19 cellular contexts compared by ENCODE assay signal in the genomic region with DNA sequence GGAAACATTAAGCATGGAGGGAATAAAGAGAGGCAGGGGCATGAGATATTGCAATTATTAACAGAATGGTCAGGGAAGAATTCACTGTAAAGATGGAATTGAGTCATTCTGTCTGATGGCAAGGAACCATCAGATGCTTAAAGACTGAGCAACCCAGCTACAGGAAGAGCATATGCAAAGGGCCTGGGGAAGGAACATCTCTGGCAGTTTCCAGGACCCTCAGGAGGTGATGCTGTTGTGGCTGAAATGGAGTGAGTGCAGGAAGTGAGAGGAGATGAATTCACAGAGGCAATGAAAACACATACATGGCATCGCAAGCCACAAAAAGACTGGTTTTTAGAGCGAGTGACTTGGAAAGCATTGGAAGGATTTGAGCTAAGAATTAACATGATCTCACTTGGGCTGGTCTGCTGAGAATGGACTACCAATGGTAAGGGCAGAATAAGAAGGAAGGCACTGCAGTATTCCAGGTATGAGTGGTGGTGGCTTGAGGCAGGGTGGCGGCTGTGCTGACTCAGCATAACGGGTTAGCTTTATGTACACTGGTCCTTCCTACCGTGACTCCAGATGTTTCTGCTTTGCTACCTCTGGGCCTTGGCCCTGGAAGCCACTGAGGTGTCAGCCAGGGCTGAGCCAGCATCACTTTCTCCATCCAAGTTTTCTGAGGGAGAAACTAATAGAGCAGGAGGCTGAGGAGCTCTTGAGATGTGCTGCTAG. TPM values are rescaled to one million over a fixed set of nuclear protein-coding genes. Genes with fewer than 3 reads are reported as not detected.
DNase-seq lines count a peak whose midpoint lies in the region; ATAC-seq, FAIRE-seq and TF ChIP-seq lines count a peak whose summit lies in the region.
"Had no signal": no experiment of that assay in that cellular context is flagged by ENCODE, and none has a peak within 500 bp of the region (broad histone marks: within the 10 kb centered on the region; RNA-seq: fewer than 3 reads in every experiment).

No MANE protein-coding gene starts in this region.

- peak overlapping the region; percentile 21 for H3K4me3 Mint-ChIP-seq in endothelial cell (ENCODE audit: unreplicated experiment)
- H3K4me3 Mint-ChIP-seq in activated T-cell treated with anti-CD3 and anti-CD28 coated beads, Interleukin-2, amount 50 U/mL, for 24 hours = no peak overlapping the region
- H3K4me3 Mint-ChIP-seq: CD14-positive monocyte; CD8-positive, alpha-beta T cell had no signal

- CTCF ChIA-PET in A549 (lab: Yijun Ruan, JAX) = interaction anchor here (1.2 kb wide), 1 partner anchor 85 kb away, joined by 3 read pairs; no protein-coding TSS in a partner anchor
- CTCF ChIA-PET in IMR-90 (lab: Yijun Ruan, JAX) = no interaction called here

- H2AFZ ChIP-seq in IMR-90 (replicated peaks; ENCODE audit: low read length, poor library complexity) = no peak overlapping the region

- no peak overlapping the region for H3K14ac ChIP-seq in IMR-90 (replicated peaks; ENCODE audit: low read depth, low read length)

- WGBS in A549 (ENCODE audit: missing lambda C conversion rate) = 87% methylated on average over 5 of the region's 5 CpGs
- 100% methylated on average over 1 of the region's 5 CpGs; no CpG with 5 or more reads in 1 of the 2 experiments for WGBS in IMR-90 (ENCODE audit: extremely low coverage in 2 of 2, insufficient read length in 1 of 2), 2 experiments

- H4K8ac ChIP-seq in IMR-90 (ENCODE audit: low read depth in 2 of 2, low read length in 2 of 2) = no peak overlapping the region

- in situ Hi-C loops in IMR-90 (cut with MboI; ENCODE audit: low sequenced_read_pairs) = no loop called here

- H3K4me3 ChIP-seq in A549 (no peak overlapping the region), IMR-90 (ENCODE audit: insufficient read depth, low read depth, low read length) (no peak overlapping the region)

- no peak for TF ChIP-seq RAD21 in A549 (conservative IDR thresholded peaks at IDR 0.05 in 1 of 2, IDR thresholded peaks at IDR 0.05 in 1 of 2)
- TF ChIP-seq RAD21 in IMR-90 (IDR thresholded peaks at IDR 0.05; ENCODE audit: low read length) = no peak

- H2BK15ac ChIP-seq in IMR-90 (ENCODE audit: low read depth, low read length) = no peak overlapping the region

- no peak overlapping the region for H3K4ac ChIP-seq in IMR-90 (ENCODE audit: low read depth, low read length)

- intact Hi-C loops in IMR-90 (cut with micrococcal nuclease) = no loop called here

- H3K36me3 ChIP-seq in IMR-90 (ENCODE audit: control insufficient read depth, insufficient read depth, low read length) = peaks cover 47% of the 10 kb centered on the region

- H3K18ac ChIP-seq in IMR-90 (ENCODE audit: low read depth, low read length) = no peak overlapping the region

- no peaks in the 10 kb centered on the region for H3K27me3 ChIP-seq in IMR-90 (ENCODE audit: control insufficient read depth, insufficient read depth, low read length)

- no peaks in the 10 kb centered on the region for H3K9me3 Mint-ChIP-seq in endothelial cell (ENCODE audit: unreplicated experiment)
- H3K9me3 Mint-ChIP-seq in activated T-cell treated with anti-CD3 and anti-CD28 coated beads, Interleukin-2, amount 50 U/mL, for 24 hours = no peaks in the 10 kb centered on the region
- H3K9me3 Mint-ChIP-seq: CD8-positive, alpha-beta T cell had no signal

- POLR2A ChIA-PET in A549 (lab: Yijun Ruan, JAX) (no interaction called here), IMR-90 (lab: Charles Lee; ENCODE audit: unreplicated experiment) (interaction anchor here (0.5 kb wide), 1 partner anchor 48 kb away, joined by 5 read pairs; no protein-coding TSS in a partner anchor)

- H3K79me1 ChIP-seq in IMR-90 (ENCODE audit: low read depth in 1 of 2, low read length in 2 of 2) = peaks cover 18 to 60% of the 10 kb centered on the region in 2 experiments; a peak in 3 of 4 replicates

- H3K9ac ChIP-seq in IMR-90 (ENCODE audit: low read depth, low read length) = no peak overlapping the region

- no peak overlapping the region for H2AK9ac ChIP-seq in IMR-90 (replicated peaks; ENCODE audit: low read depth, low read length, poor library complexity)

- no TSS peak for BruUV-seq in IMR-90 (replicated peaks; lab: Mats Ljungman, UMichigan)

- H3K9me3 ChIP-seq in A549 (no peaks in the 10 kb centered on the region), IMR-90 (ENCODE audit: control insufficient read depth, insufficient read depth, low read length) (no peaks in the 10 kb centered on the region)

- H3K23ac ChIP-seq in IMR-90 (ENCODE audit: low read depth, low read length) = no peak overlapping the region

- peaks cover 2% of the 10 kb centered on the region for H3K27me3 Mint-ChIP-seq in endothelial cell (ENCODE audit: unreplicated experiment)
- no peaks in the 10 kb centered on the region for H3K27me3 Mint-ChIP-seq in activated T-cell treated with anti-CD3 and anti-CD28 coated beads, Interleukin-2, amount 50 U/mL, for 24 hours

- H2BK5ac ChIP-seq in IMR-90 (ENCODE audit: low read depth, low read length, poor library complexity, severe bottlenecking) = no peak overlapping the region

- DNase-seq in A549 (ENCODE audit: low read depth in 1 of 2, low spot score in 1 of 2) (no peak), IMR-90 (no peak), endothelial cell (ENCODE audit: low spot score) (no peak), omental fat pad (ENCODE audit: low spot score) (no peak), A172 (ENCODE audit: low spot score) (no peak)
- DNase-seq in activated T-cell treated with anti-CD3 and anti-CD28 coated beads, Interleukin-2, amount 50 U/mL, for 24 hours = no peak
- DNase-seq: CD8-positive, alpha-beta T cell; COR-L47; DMS153; DMS79 treated with DMSO at 0.1 percent for 48 hours; EL; Karpas-422 had no signal

- H2BK20ac ChIP-seq in IMR-90 (ENCODE audit: low read depth, low read length) = no peak overlapping the region

- no peak for TF ChIP-seq CTCF in A549 (IDR thresholded peaks at IDR 0.05)
- TF ChIP-seq CTCF in IMR-90 (conservative IDR thresholded peaks at IDR 0.05; ENCODE audit: low read depth, low read length) = no peak
- TF ChIP-seq CTCF in endothelial cell (IDR thresholded peaks at IDR 0.05; ENCODE audit: unreplicated experiment) = no peak
- no peak for TF ChIP-seq CTCF in omental fat pad (IDR thresholded peaks at IDR 0.05)

- dilution Hi-C loops in IMR-90 (cut with HindIII; ENCODE audit: low sequenced_read_pairs, unreplicated experiment) = no loop called here

- no peak for TF ChIP-seq EP300 in A549 (IDR thresholded peaks at IDR 0.05)

- FAIRE-seq in A549 (lab: Jason Lieb, UNC) = no peak
- FAIRE-seq: A204.1, D721Med, G401.6, GM12892, GM19239 had no signal

- H3K27ac Mint-ChIP-seq in endothelial cell (ENCODE audit: unreplicated experiment) = no peak overlapping the region
- H3K27ac Mint-ChIP-seq in activated T-cell treated with anti-CD3 and anti-CD28 coated beads, Interleukin-2, amount 50 U/mL, for 24 hours = no peak overlapping the region
- H3K27ac Mint-ChIP-seq: CD14-positive monocyte; CD8-positive, alpha-beta T cell had no signal

- no peak overlapping the region for H3K56ac ChIP-seq in IMR-90 (ENCODE audit: extremely low read depth, insufficient read depth, low read length)

- H3K27ac ChIP-seq in A549 = no peak overlapping the region
- H3K27ac ChIP-seq in IMR-90 (ENCODE audit: insufficient read depth, low read length) = no peak overlapping the region

- H2BK120ac ChIP-seq in IMR-90 (ENCODE audit: low read depth, low read length) = no peak overlapping the region

- H3K9me1 ChIP-seq in IMR-90 (ENCODE audit: insufficient read depth, low read length) = peaks cover 27% of the 10 kb centered on the region

- H3K4me2 ChIP-seq in A549 (no peak overlapping the region), IMR-90 (ENCODE audit: low read depth, low read length) (no peak overlapping the region)

- H3K4me1 ChIP-seq in A549 = 0 out of 3 replicates have a peak, but pooled peaks cover 2% of the 10 kb centered on the region
- H3K4me1 ChIP-seq in IMR-90 (ENCODE audit: control insufficient read depth, insufficient read depth, low read length) = peaks cover 2% of the 10 kb centered on the region; the same call in 1 of the 2 replicates

- H4K20me1 ChIP-seq in IMR-90 (ENCODE audit: insufficient read depth, low read length) = no peaks in the 10 kb centered on the region

- peaks cover 37% of the 10 kb centered on the region for H3K4me1 Mint-ChIP-seq in endothelial cell (ENCODE audit: unreplicated experiment)
- H3K4me1 Mint-ChIP-seq in activated T-cell treated with anti-CD3 and anti-CD28 coated beads, Interleukin-2, amount 50 U/mL, for 24 hours (ENCODE audit: low read depth) = peaks cover 1% of the 10 kb centered on the region

- no peak overlapping the region for H2AK5ac ChIP-seq in IMR-90 (ENCODE audit: low read depth, low read length)

- H4K5ac ChIP-seq in IMR-90 (ENCODE audit: low read depth, low read length) = no peak overlapping the region

- H4K91ac ChIP-seq in IMR-90 (ENCODE audit: insufficient read depth, low read depth, low read length) = no peak overlapping the region

- ATAC-seq in A549 (no peak), IMR-90 (ENCODE audit: low read depth) (no peak), omental fat pad (ENCODE audit: low FRiP score) (no peak)
- ATAC-seq: CD8-positive, alpha-beta T cell; HCT116 had no signal

- TF ChIP-seq POLR2A in A549 (IDR thresholded peaks at IDR 0.05; ENCODE audit: low read length) (no peak), IMR-90 (IDR thresholded peaks at IDR 0.05; ENCODE audit: low read depth, low read length) (no peak)

- H3K36me3 Mint-ChIP-seq in endothelial cell (ENCODE audit: low read depth, unreplicated experiment) = peaks cover 56% of the 10 kb centered on the region
- no peaks in the 10 kb centered on the region for H3K36me3 Mint-ChIP-seq in activated T-cell treated with anti-CD3 and anti-CD28 coated beads, Interleukin-2, amount 50 U/mL, for 24 hours (ENCODE audit: low read depth)

RNA-seq across cellular contexts. Expression of a gene that starts 13.1 kb away (rescaled TPM):
- polyA plus RNA-seq in A549 (2011; rRNA removed) (2.7 and 3.9 TPM in 2 replicates), A549 (2017; fragmentation: RNase III; extraction: RNeasy Plus Mini Kit Qiagen cat#74134 plus additional on column Dnase treatment) (1.5 to 1.9 TPM (median 1.6 TPM) in 3 replicates), IMR-90 (2012; rRNA removed) (12.4 and 14.8 TPM in 2 replicates)
- polyA plus RNA-seq in A549 (2012; cell fraction: cytosol; rRNA removed) = 0.59 and 0.71 TPM in 2 replicates
- polyA plus RNA-seq in A549 (2012; cell fraction: nucleus; rRNA removed) = 2.4 TPM in 2 replicates
- polyA minus RNA-seq in A549 (2011; rRNA and poly(A)+ RNA removed) = 2.1 and 4.1 TPM in 2 replicates
- total RNA-seq in IMR-90 (2012; rRNA removed) (14.4 and 15.8 TPM in 2 replicates), endothelial cell (ENCODE audit: unreplicated experiment) (3.1 TPM), omental fat pad (10 to 100 TPM; 12.7 to 27.2 (median 18.0) TPM)
- polyA plus RNA-seq in IMR-90 (2012; cell fraction: cytosol; rRNA removed) = 6.3 and 10.8 TPM in 2 replicates
- 13.9 and 51.5 TPM in 2 replicates for polyA plus RNA-seq in IMR-90 (2012; cell fraction: nucleus; rRNA removed; ENCODE audit: low replicate concordance)
- total RNA-seq in A172 (2014; rRNA removed; shearing (Covaris generic)) = 4.7 and 5.0 TPM in 2 replicates

RNA-seq across cellular contexts. Expression of a gene that starts 25.2 kb away (rescaled TPM):
- polyA plus RNA-seq in A549 (2011; rRNA removed) = 8.1 and 13.6 TPM in 2 replicates
- 2.5 and 3.1 TPM in 2 replicates for polyA plus RNA-seq in A549 (2012; cell fraction: cytosol; rRNA removed)
- polyA plus RNA-seq in A549 (2012; cell fraction: nucleus; rRNA removed) = 6.4 and 7.3 TPM in 2 replicates
- 3.8 to 5.5 TPM (median 4.0 TPM) in 3 replicates for polyA plus RNA-seq in A549 (2017; fragmentation: RNase III; extraction: RNeasy Plus Mini Kit Qiagen cat#74134 plus additional on column Dnase treatment)
- polyA minus RNA-seq in A549 (2011; rRNA and poly(A)+ RNA removed) = 12.6 and 15.8 TPM in 2 replicates
- total RNA-seq in IMR-90 (2012; rRNA removed) = 15.3 and 16.5 TPM in 2 replicates
- 9.8 and 14.4 TPM in 2 replicates for polyA plus RNA-seq in IMR-90 (2012; rRNA removed)
- 5.7 and 11.5 TPM in 2 replicates for polyA plus RNA-seq in IMR-90 (2012; cell fraction: cytosol; rRNA removed)
- polyA plus RNA-seq in IMR-90 (2012; cell fraction: nucleus; rRNA removed; ENCODE audit: low replicate concordance) = 23.3 and 47.1 TPM in 2 replicates
- total RNA-seq in endothelial cell (ENCODE audit: unreplicated experiment) = 7.1 TPM
- 10 to 100 TPM; 14.4 to 24.6 (median 17.7) TPM for total RNA-seq in omental fat pad
- total RNA-seq in A172 (2014; rRNA removed; shearing (Covaris generic)) = 14.0 and 19.6 TPM in 2 replicates

RNA-seq across cellular contexts. Expression of a gene that starts 30.5 kb away (rescaled TPM):
- polyA plus RNA-seq in A549 (2011; rRNA removed) = 20.7 and 21.8 TPM in 2 replicates
- polyA plus RNA-seq in A549 (2012; cell fraction: cytosol; rRNA removed) = 13.4 and 14.2 TPM in 2 replicates
- 23.8 and 26.1 TPM in 2 replicates for polyA plus RNA-seq in A549 (2012; cell fraction: nucleus; rRNA removed)
- polyA plus RNA-seq in A549 (2017; fragmentation: RNase III; extraction: RNeasy Plus Mini Kit Qiagen cat#74134 plus additional on column Dnase treatment) = 19.2 to 20.3 TPM (median 19.3 TPM) in 3 replicates
- polyA minus RNA-seq in A549 (2011; rRNA and poly(A)+ RNA removed) = 15.0 and 16.7 TPM in 2 replicates
- 11.4 and 13.6 TPM in 2 replicates for total RNA-seq in IMR-90 (2012; rRNA removed)
- polyA plus RNA-seq in IMR-90 (2012; rRNA removed) = 37.9 and 40.2 TPM in 2 replicates
- 18.8 and 24.5 TPM in 2 replicates for polyA plus RNA-seq in IMR-90 (2012; cell fraction: cytosol; rRNA removed)
- 44.0 and 69.0 TPM in 2 replicates for polyA plus RNA-seq in IMR-90 (2012; cell fraction: nucleus; rRNA removed; ENCODE audit: low replicate concordance)
- total RNA-seq in endothelial cell (ENCODE audit: unreplicated experiment) = 28.7 TPM
- total RNA-seq in omental fat pad = 10 to 100 TPM; 10.2 to 29.2 (median 15.2) TPM
- 6.2 and 10.9 TPM in 2 replicates for total RNA-seq in A172 (2014; rRNA removed; shearing (Covaris generic))

RNA-seq across cellular contexts. Expression of a gene that starts 44.3 kb away (rescaled TPM):
- polyA plus RNA-seq in A549 (2011; rRNA removed) (6.5 and 7.0 TPM in 2 replicates), A549 (2017; fragmentation: RNase III; extraction: RNeasy Plus Mini Kit Qiagen cat#74134 plus additional on column Dnase treatment) (6.7 to 9.5 TPM (median 7.5 TPM) in 3 replicates), IMR-90 (2012; rRNA removed) (9.8 and 15.2 TPM in 2 replicates)
- polyA plus RNA-seq in A549 (2012; cell fraction: cytosol; rRNA removed) = 4.2 and 5.2 TPM in 2 replicates
- 11.0 and 17.8 TPM in 2 replicates for polyA plus RNA-seq in A549 (2012; cell fraction: nucleus; rRNA removed)
- polyA minus RNA-seq in A549 (2011; rRNA and poly(A)+ RNA removed) = 12.2 and 13.0 TPM in 2 replicates
- total RNA-seq in IMR-90 (2012; rRNA removed) (10.6 and 12.5 TPM in 2 replicates), endothelial cell (ENCODE audit: unreplicated experiment) (19.3 TPM), omental fat pad (10 to 100 TPM in 1 of 4 donors, 1 to 10 TPM in 3; 6.5 to 14.2 (median 7.4) TPM)
- 4.9 and 6.3 TPM in 2 replicates for polyA plus RNA-seq in IMR-90 (2012; cell fraction: cytosol; rRNA removed)
- polyA plus RNA-seq in IMR-90 (2012; cell fraction: nucleus; rRNA removed; ENCODE audit: low replicate concordance) = 27.6 and 53.1 TPM in 2 replicates
- 12.0 and 13.0 TPM in 2 replicates for total RNA-seq in A172 (2014; rRNA removed; shearing (Covaris generic))
